Comparison of ENCODE assay signal across 2 cellular contexts in genomic region chr14:51674294-51675002, GRCh38.
TF ChIP-seq lines count a peak whose summit lies in the region.

No MANE protein-coding gene starts in this region.

TF ChIP-seq in SK-N-SH, 30 proteins besides CTCF, POLR2A, EP300 and RAD21 (continued from another document):
- no peak for TF ChIP-seq FOXM1 (IDR thresholded peaks at IDR 0.05; ENCODE audit: low read depth)

TF ChIP-seq in WTC11, 78 proteins besides CTCF, POLR2A, EP300 and RAD21 (continued from another document):
- TF ChIP-seq ZBTB43 (CRISPR knock-in tag; IDR thresholded peaks at IDR 0.05) (no peak), HMGXB4 (CRISPR knock-in tag; IDR thresholded peaks at IDR 0.05) (no peak), USF2 (CRISPR knock-in tag; IDR thresholded peaks at IDR 0.05) (no peak), RELA (CRISPR knock-in tag; IDR thresholded peaks at IDR 0.05; ENCODE audit: borderline replicate concordance) (no peak)
TF ChIP-seq in WTC11: peak in this region for 0.
